In genomic region chr1:235049217-235049616, GRCh38 we compare ENCODE assay signal across 11 cellular contexts.
DNase-seq lines count a peak whose midpoint lies in the region; ATAC-seq and TF ChIP-seq lines count a peak whose summit lies in the region.
"Had no signal": no experiment of that assay in that cellular context is flagged by ENCODE, and none has a peak within 500 bp of the region (broad histone marks: within the 10 kb centered on the region; RNA-seq: fewer than 3 reads in every experiment).

No MANE protein-coding gene starts in this region.

- ATAC-seq in left ventricle myocardium superior (no peak), GM18517 (IDR thresholded peaks at IDR 0.05; ENCODE audit: unreplicated experiment) (no peak)
- ATAC-seq: PC-3 had no signal

- H3K27ac ChIP-seq in left ventricle myocardium inferior (replicated peaks) = peak overlapping the region; percentile 91
- H3K27ac ChIP-seq in osteoblast (ENCODE audit: low read depth, low read length) = peak overlapping the region; percentile 97
- H3K27ac ChIP-seq in uterus = peak overlapping the region; percentile 95 to 96
- no peak overlapping the region for H3K27ac ChIP-seq in Karpas-422 (ENCODE audit: low read length)

- no peaks in the 10 kb centered on the region for H3K36me3 ChIP-seq in left ventricle myocardium inferior
- H3K36me3 ChIP-seq in osteoblast (ENCODE audit: insufficient read depth, low read length) = no peaks in the 10 kb centered on the region
- H3K36me3 ChIP-seq in uterus = no peaks in the 10 kb centered on the region
- H3K36me3 ChIP-seq in Karpas-422 (ENCODE audit: insufficient read depth, low read length) = no peaks in the 10 kb centered on the region

- H3K27ac Mint-ChIP-seq in chondrocyte (ENCODE audit: unreplicated experiment) = no peak overlapping the region

- in situ Hi-C loops in GM13976 (cut with MboI; ENCODE audit: low sequenced_read_pairs, unreplicated experiment) = no loop called here

- H3K27me3 ChIP-seq in left ventricle myocardium inferior (ENCODE audit: low read depth) = no peaks in the 10 kb centered on the region
- no peaks in the 10 kb centered on the region for H3K27me3 ChIP-seq in osteoblast (ENCODE audit: insufficient read depth, low read length)
- no peaks in the 10 kb centered on the region for H3K27me3 ChIP-seq in uterus
- H3K27me3 ChIP-seq in Karpas-422 (ENCODE audit: low read length) = no peaks in the 10 kb centered on the region

- H3K4me3 ChIP-seq in left ventricle myocardium inferior (no peak overlapping the region), osteoblast (ENCODE audit: insufficient read depth, low read length) (no peak overlapping the region), uterus (no peak overlapping the region), Karpas-422 (ENCODE audit: low read length) (no peak overlapping the region)

- no peaks in the 10 kb centered on the region for H3K9me2 ChIP-seq in Karpas-422 (replicated peaks; ENCODE audit: insufficient read depth, low read length)

- no peak for DNase-seq in left ventricle myocardium inferior
- DNase-seq in left ventricle myocardium superior = no peak
- peak; percentile 41 for DNase-seq in chondrocyte (ENCODE audit: low spot score)
- peak; percentile 36 for DNase-seq in osteoblast (ENCODE audit: insufficient read length, low spot score, missing footprints)
- DNase-seq in uterus = no peak
- DNase-seq in Karpas-422 = no peak
- no peak for DNase-seq in GM13976 (ENCODE audit: low spot score)
- DNase-seq: NCI-H1092, PC-3, T-helper 9 cell had no signal

- H4K20me1 ChIP-seq in osteoblast (ENCODE audit: insufficient read depth, low read length) (no peaks in the 10 kb centered on the region), Karpas-422 (ENCODE audit: insufficient read depth, low read depth, low read length) (no peaks in the 10 kb centered on the region)

- H3K4me1 ChIP-seq in left ventricle myocardium inferior (peaks cover 60% of the 10 kb centered on the region), osteoblast (ENCODE audit: insufficient read depth, low read length) (peaks cover 35% of the 10 kb centered on the region), uterus (peaks cover 9 to 11% of the 10 kb centered on the region in 2 donors), Karpas-422 (ENCODE audit: low read length) (peaks cover 8% of the 10 kb centered on the region; the same call in 1 of the 2 replicates)

- no peaks in the 10 kb centered on the region for H3K79me2 ChIP-seq in osteoblast (ENCODE audit: insufficient read depth, low read length)
- no peaks in the 10 kb centered on the region for H3K79me2 ChIP-seq in Karpas-422 (ENCODE audit: low read length)

- intact Hi-C loops in left ventricle myocardium inferior (cut with micrococcal nuclease) = no loop called here
- intact Hi-C loops in left ventricle myocardium superior (cut with micrococcal nuclease) = no loop called here
- intact Hi-C loops in uterus (cut with DNase I; ENCODE audit: low total_unique reads) = no loop called here

- no peak for TF ChIP-seq POLR2A in uterus (IDR thresholded peaks at IDR 0.05)

- H3K4me2 ChIP-seq in osteoblast (ENCODE audit: insufficient read depth, low read length) = no peak overlapping the region
- H3K4me2 ChIP-seq in Karpas-422 (ENCODE audit: low read depth, low read length, poor library complexity, severe bottlenecking) = no peak overlapping the region

- H3K36me3 Mint-ChIP-seq in chondrocyte (ENCODE audit: low read depth) = no peaks in the 10 kb centered on the region

- H3K9me3 ChIP-seq in left ventricle myocardium inferior (replicated peaks) (no peaks in the 10 kb centered on the region), osteoblast (ENCODE audit: low read depth, low read length) (no peaks in the 10 kb centered on the region), uterus (no peaks in the 10 kb centered on the region), Karpas-422 (ENCODE audit: low read length) (no peaks in the 10 kb centered on the region)

- H2AFZ ChIP-seq in osteoblast (ENCODE audit: low read length) (peak overlapping the region; percentile 13), Karpas-422 (ENCODE audit: low read length) (no peak overlapping the region)

- H3K27me3 Mint-ChIP-seq in chondrocyte (ENCODE audit: low read depth) = no peaks in the 10 kb centered on the region

- peaks cover 22% of the 10 kb centered on the region for H3K4me1 Mint-ChIP-seq in chondrocyte (ENCODE audit: low read depth)

- no peaks in the 10 kb centered on the region for H3K9me3 Mint-ChIP-seq in chondrocyte (ENCODE audit: low read depth)

- no peak overlapping the region for H3K9ac ChIP-seq in Karpas-422 (ENCODE audit: low read length)

- TF ChIP-seq CTCF in left ventricle myocardium inferior (IDR thresholded peaks at IDR 0.05; ENCODE audit: borderline replicate concordance) (no peak), chondrocyte (IDR thresholded peaks at IDR 0.05) (no peak), osteoblast (IDR thresholded peaks at IDR 0.05; ENCODE audit: extremely low read depth, low read depth, low read length) (no peak), uterus (IDR thresholded peaks at IDR 0.05) (no peak), GM13976 (IDR thresholded peaks at IDR 0.05; ENCODE audit: borderline replicate concordance, control extremely low read depth, extremely low read depth, insufficient read depth, missing control alignments) (no peak)

- H3K4me3 Mint-ChIP-seq in chondrocyte (ENCODE audit: unreplicated experiment) = no peak overlapping the region

Comparison
In these comparisons a context has a peak if more than half of its experiments do, and no peak if none do; other contexts are left out.
1. DNase-seq: peak in chondrocyte (single experiment) and osteoblast (single experiment); none in left ventricle myocardium inferior (single experiment), left ventricle myocardium superior (single experiment), uterus (0 of 2), Karpas-422 (single experiment) and GM13976 (single experiment).